In the genomic region with DNA sequence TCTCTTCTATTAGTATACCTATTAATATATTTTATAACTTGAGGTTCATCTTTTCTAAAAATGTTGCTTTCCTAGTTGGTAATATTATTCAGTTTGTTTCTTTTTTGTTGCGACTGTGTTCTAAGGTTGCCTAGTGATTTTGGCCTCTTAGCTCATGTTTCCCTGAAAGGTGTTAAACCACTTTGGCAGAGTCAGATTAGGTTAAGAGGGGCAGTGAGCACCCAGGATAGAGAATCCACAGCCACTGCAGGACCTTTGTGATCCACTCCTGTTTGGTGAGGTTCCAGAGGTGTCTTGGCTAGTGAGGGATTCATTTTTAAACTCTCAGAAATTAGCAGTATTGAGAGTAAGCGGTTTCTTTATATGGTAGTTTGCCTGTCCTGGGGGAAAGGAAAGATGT, we compare ENCODE assay signal across 24 cellular contexts. TPM values are rescaled to one million over a fixed set of nuclear protein-coding genes. Genes with fewer than 3 reads are reported as not detected.
DNase-seq lines count a peak whose midpoint lies in the region; ATAC-seq and FAIRE-seq lines count a peak whose summit lies in the region.
"Had no signal": no experiment of that assay in that cellular context is flagged by ENCODE, and none has a peak within 500 bp of the region (broad histone marks: within the 10 kb centered on the region; RNA-seq: fewer than 3 reads in every experiment).

No MANE protein-coding gene starts in this region.

- H3K4me3 Mint-ChIP-seq in activated CD8-positive, alpha-beta memory T cell treated with anti-CD3 and anti-CD28 coated beads, Interleukin-2, amount 10 ng/mL, durations not matched to agents 7 days and 5 days: no peak overlapping the region
- peak overlapping the region; percentile 61 for H3K4me3 Mint-ChIP-seq in central memory CD8-positive, alpha-beta T cell
- peak overlapping the region; percentile 8 for H3K4me3 Mint-ChIP-seq in stimulated activated effector memory CD8-positive, alpha-beta T cell treated with anti-CD3 and anti-CD28 coated beads, Interleukin-12 subunit alpha, Interleukin-12 subunit beta, amount 100 ng/mL, for 72 hours
- H3K4me3 Mint-ChIP-seq: neural crest cell had no signal

- FAIRE-seq in GM19239 (lab: Jason Lieb, UNC): peak; percentile 8
- FAIRE-seq: keratinocyte had no signal

- peaks cover 81% of the 10 kb centered on the region for H3K4me1 Mint-ChIP-seq in activated CD8-positive, alpha-beta memory T cell treated with anti-CD3 and anti-CD28 coated beads, Interleukin-2, amount 10 ng/mL, durations not matched to agents 7 days and 5 days
- peaks cover 83% of the 10 kb centered on the region for H3K4me1 Mint-ChIP-seq in central memory CD8-positive, alpha-beta T cell
- peaks cover 78% of the 10 kb centered on the region for H3K4me1 Mint-ChIP-seq in stimulated activated effector memory CD8-positive, alpha-beta T cell treated with anti-CD3 and anti-CD28 coated beads, Interleukin-12 subunit alpha, Interleukin-12 subunit beta, amount 100 ng/mL, for 72 hours
- H3K4me1 Mint-ChIP-seq: neural crest cell had no signal

- peaks cover 40% of the 10 kb centered on the region for H3K36me3 Mint-ChIP-seq in activated CD8-positive, alpha-beta memory T cell treated with anti-CD3 and anti-CD28 coated beads, Interleukin-2, amount 10 ng/mL, durations not matched to agents 7 days and 5 days
- H3K36me3 Mint-ChIP-seq in central memory CD8-positive, alpha-beta T cell (ENCODE audit: insufficient read depth): peaks cover 30% of the 10 kb centered on the region
- H3K36me3 Mint-ChIP-seq in stimulated activated effector memory CD8-positive, alpha-beta T cell treated with anti-CD3 and anti-CD28 coated beads, Interleukin-12 subunit alpha, Interleukin-12 subunit beta, amount 100 ng/mL, for 72 hours: peaks cover 46% of the 10 kb centered on the region

- no peak for DNase-seq in activated CD8-positive, alpha-beta memory T cell treated with anti-CD3 and anti-CD28 coated beads, Interleukin-2, amount 10 ng/mL, durations not matched to agents 7 days and 5 days
- DNase-seq in activated CD8-positive, alpha-beta memory T cell treated with anti-CD3 and anti-CD28 coated beads, Interleukin-2, amount 50 U/mL, for 4 hours: no peak
- DNase-seq in GM19239 (ENCODE audit: insufficient read length, low spot score) (no peak), COLO668 (lab: John Stamatoyannopoulos, UW; ENCODE audit: unreplicated experiment) (no peak)
- peak in 1 of 2 donors; percentile 55 for DNase-seq in central memory CD8-positive, alpha-beta T cell (ENCODE audit: low spot score in 2 of 2)
- no peak for DNase-seq in stimulated activated effector memory CD8-positive, alpha-beta T cell treated with anti-CD3 and anti-CD28 coated beads, Interleukin-12 subunit alpha, Interleukin-12 subunit beta, amount 100 ng/mL, for 72 hours (ENCODE audit: low spot score in 2 of 2)
- DNase-seq in stimulated activated naive CD4-positive, alpha-beta T cell treated with Interleukin-2 at 50 U/mL for 16 hours (lab: John Stamatoyannopoulos, UW): no peak
- DNase-seq: activated CD4-positive, CD25-positive, alpha-beta regulatory T cell; amygdala; cerebellar nuclear complex; GM23248; hippocampal formation; Kasumi-1; mesenchymal stem cell; NCI-H1105; NCI-H69; SJCRH30; stimulated activated CD4-positive, alpha-beta T cell treated with anti-CD3 and anti-CD28 coated beads, Interleukin-4, amount 100 ng/mL, for 24 hours; thyroid gland had no signal

- peak overlapping the region; percentile 74 for H3K27ac Mint-ChIP-seq in activated CD8-positive, alpha-beta memory T cell treated with anti-CD3 and anti-CD28 coated beads, Interleukin-2, amount 10 ng/mL, durations not matched to agents 7 days and 5 days
- H3K27ac Mint-ChIP-seq in central memory CD8-positive, alpha-beta T cell (ENCODE audit: low read depth): peak overlapping the region; percentile 99
- H3K27ac Mint-ChIP-seq in stimulated activated effector memory CD8-positive, alpha-beta T cell treated with anti-CD3 and anti-CD28 coated beads, Interleukin-12 subunit alpha, Interleukin-12 subunit beta, amount 100 ng/mL, for 72 hours: peak overlapping the region; percentile 86

- CTCF ChIA-PET in activated CD8-positive, alpha-beta memory T cell treated with anti-CD3 and anti-CD28 coated beads, Interleukin-2, amount 10 ng/mL, durations not matched to agents 7 days and 5 days (lab: Charles Lee): interaction anchor here (0.6 to 15.4 kb wide), 8 partner anchors 9 to 164 kb away, joined by 3 to 308 read pairs (median 4); no protein-coding TSS in a partner anchor

- peak; percentile 53 for ATAC-seq in activated CD8-positive, alpha-beta memory T cell treated with anti-CD3 and anti-CD28 coated beads, Interleukin-2, amount 10 ng/mL, durations not matched to agents 7 days and 5 days
- peak; percentile 82 for ATAC-seq in central memory CD8-positive, alpha-beta T cell (replicated peaks; ENCODE audit: extremely low read depth, poor library complexity, severe bottlenecking)
- peak; percentile 88 for ATAC-seq in stimulated activated effector memory CD8-positive, alpha-beta T cell treated with anti-CD3 and anti-CD28 coated beads, Interleukin-12 subunit alpha, Interleukin-12 subunit beta, amount 100 ng/mL, for 72 hours
- ATAC-seq in GM19455 (IDR thresholded peaks at IDR 0.05; ENCODE audit: unreplicated experiment): no peak

- H3K27me3 Mint-ChIP-seq in activated CD8-positive, alpha-beta memory T cell treated with anti-CD3 and anti-CD28 coated beads, Interleukin-2, amount 10 ng/mL, durations not matched to agents 7 days and 5 days: no peaks in the 10 kb centered on the region
- H3K27me3 Mint-ChIP-seq in central memory CD8-positive, alpha-beta T cell: no peaks in the 10 kb centered on the region

- peaks cover 5% of the 10 kb centered on the region for H3K9me3 Mint-ChIP-seq in activated CD8-positive, alpha-beta memory T cell treated with anti-CD3 and anti-CD28 coated beads, Interleukin-2, amount 10 ng/mL, durations not matched to agents 7 days and 5 days (ENCODE audit: low read depth)
- H3K9me3 Mint-ChIP-seq in central memory CD8-positive, alpha-beta T cell: peaks cover 6% of the 10 kb centered on the region
- peaks cover 3% of the 10 kb centered on the region for H3K9me3 Mint-ChIP-seq in stimulated activated effector memory CD8-positive, alpha-beta T cell treated with anti-CD3 and anti-CD28 coated beads, Interleukin-12 subunit alpha, Interleukin-12 subunit beta, amount 100 ng/mL, for 72 hours

RNA-seq across cellular contexts. Expression of a gene that starts 14.9 kb away (rescaled TPM):
- total RNA-seq in activated CD8-positive, alpha-beta memory T cell treated with anti-CD3 and anti-CD28 coated beads, Interleukin-2, amount 10 ng/mL, durations not matched to agents 7 days and 5 days: 10 to 100 TPM; 11.1 to 13.1 TPM
- total RNA-seq: GM23248, HT1080, neural crest cell, SJCRH30, smooth muscle cell had no signal

RNA-seq across cellular contexts. Expression of a gene that starts 34.1 kb away (rescaled TPM):
- 10 to 100 TPM; 15.3 to 19.5 TPM for total RNA-seq in activated CD8-positive, alpha-beta memory T cell treated with anti-CD3 and anti-CD28 coated beads, Interleukin-2, amount 10 ng/mL, durations not matched to agents 7 days and 5 days
- total RNA-seq: GM23248, HT1080, neural crest cell, SJCRH30 had no signal
